Comparison of ENCODE assay signal across 20 cellular contexts in genomic region chr6:39815356-39815755, GRCh38. TPM values are rescaled to one million over a fixed set of nuclear protein-coding genes. Genes with fewer than 3 reads are reported as not detected.
"Had no signal": no experiment of that assay in that cellular context is flagged by ENCODE, and none has a peak within 500 bp of the region (broad histone marks: within the 10 kb centered on the region; RNA-seq: fewer than 3 reads in every experiment).

No MANE protein-coding gene starts in this region.

- DNase-seq: colonic mucosa; dermis blood vessel endothelial cell; effector CD4-positive, alpha-beta T cell; endodermal cell; erythroblast; heart right ventricle; hypothalamus; kidney glomerular epithelial cell; mammary epithelial cell; naive thymus-derived CD8-positive, alpha-beta T cell; psoas muscle; stimulated activated CD4-positive, alpha-beta T cell treated with anti-CD3 and anti-CD28 coated beads, Interleukin-2, amount 100 ng/mL, for 24 hours; stimulated activated CD4-positive, alpha-beta T cell treated with anti-CD3 and anti-CD28 coated beads, Interleukin-4, amount 100 ng/mL, for 4 hours; stimulated activated naive CD4-positive, alpha-beta T cell; stomach; thyroid gland had no signal

- H3K27me3 ChIP-seq: colonic mucosa, heart right ventricle, stomach, thyroid gland had no signal

- H3K4me3 ChIP-seq: colonic mucosa, heart right ventricle, psoas muscle, skin epidermis, stomach, thyroid gland had no signal

- H3K4me1 ChIP-seq: colonic mucosa had no signal

- H3K36me3 Mint-ChIP-seq: naive thymus-derived CD8-positive, alpha-beta T cell had no signal

- H3K9me3 Mint-ChIP-seq: endodermal cell; naive thymus-derived CD8-positive, alpha-beta T cell had no signal

- H3K27ac Mint-ChIP-seq: endodermal cell; naive thymus-derived CD8-positive, alpha-beta T cell had no signal

- H3K9me3 ChIP-seq: colonic mucosa, heart right ventricle, neutrophil, psoas muscle, stomach, thyroid gland had no signal

- H3K4me3 Mint-ChIP-seq: endodermal cell; naive thymus-derived CD8-positive, alpha-beta T cell had no signal

- ATAC-seq: heart right ventricle; left lobe of liver; naive thymus-derived CD8-positive, alpha-beta T cell; psoas muscle; sciatic nerve had no signal

- H3K27ac ChIP-seq: colonic mucosa, heart right ventricle, neutrophil, psoas muscle had no signal

- H3K36me3 ChIP-seq: colonic mucosa, neutrophil, thyroid gland had no signal

RNA-seq across cellular contexts. Expression of gene DAAM2, which starts 23.2 kb away (rescaled TPM):
- total RNA-seq: naive thymus-derived CD8-positive, alpha-beta T cell had no signal
- polyA plus RNA-seq: naive thymus-derived CD8-positive, alpha-beta T cell had no signal
